ENCODE assay signal across 12 cellular contexts in genomic region chr6:38212579-38212978, GRCh38.
DNase-seq lines count a peak whose midpoint lies in the region; ATAC-seq and TF ChIP-seq lines count a peak whose summit lies in the region.
"Had no signal": no experiment of that assay in that cellular context is flagged by ENCODE, and none has a peak within 500 bp of the region (broad histone marks: within the 10 kb centered on the region; RNA-seq: fewer than 3 reads in every experiment).

No MANE protein-coding gene starts in this region.

- no peak overlapping the region for H3K4me3 Mint-ChIP-seq in nephron
- H3K4me3 Mint-ChIP-seq in stimulated activated naive CD8-positive, alpha-beta T cell treated with anti-CD3 and anti-CD28 coated beads, Interleukin-15, amount 100 ng/mL, for 72 hours = no peak overlapping the region

- H3K27me3 Mint-ChIP-seq in nephron (ENCODE audit: low read depth) = no peaks in the 10 kb centered on the region
- no peaks in the 10 kb centered on the region for H3K27me3 Mint-ChIP-seq in stimulated activated naive CD8-positive, alpha-beta T cell treated with anti-CD3 and anti-CD28 coated beads, Interleukin-15, amount 100 ng/mL, for 72 hours

- peak overlapping the region; percentile 25 for H3K4me3 ChIP-seq in coronary artery
- H3K4me3 ChIP-seq: SJSA1 had no signal

- no peaks in the 10 kb centered on the region for H3K9me3 Mint-ChIP-seq in nephron
- no peaks in the 10 kb centered on the region for H3K9me3 Mint-ChIP-seq in stimulated activated naive CD8-positive, alpha-beta T cell treated with anti-CD3 and anti-CD28 coated beads, Interleukin-15, amount 100 ng/mL, for 72 hours

- DNase-seq in DMS153 (lab: John Stamatoyannopoulos, UW) = peak; percentile 91
- DNase-seq in NCI-H2107 treated with DMSO at 0.1 percent for 48 hours (lab: John Stamatoyannopoulos, UW; ENCODE audit: unreplicated experiment) = peak; percentile 91
- no peak for DNase-seq in coronary artery (ENCODE audit: low spot score)
- DNase-seq in stimulated activated naive CD8-positive, alpha-beta T cell treated with anti-CD3 and anti-CD28 coated beads, Interleukin-15, amount 100 ng/mL, for 72 hours = no peak
- DNase-seq in Kasumi-1 (lab: John Stamatoyannopoulos, UW) = no peak
- DNase-seq in putamen (ENCODE audit: low spot score) = no peak
- no peak for DNase-seq in MV-4-11 (lab: John Stamatoyannopoulos, UW)
- DNase-seq: KBM-7; stimulated activated CD4-positive, alpha-beta T cell treated with anti-CD3 and anti-CD28 coated beads, Interleukin-2, amount 100 ng/mL, for 48 hours had no signal

- H3K27ac Mint-ChIP-seq in nephron = peak overlapping the region; percentile 25 to 70 (median 44)
- no peak overlapping the region for H3K27ac Mint-ChIP-seq in stimulated activated naive CD8-positive, alpha-beta T cell treated with anti-CD3 and anti-CD28 coated beads, Interleukin-15, amount 100 ng/mL, for 72 hours

- H3K36me3 Mint-ChIP-seq in nephron (ENCODE audit: low read depth) = no peaks in the 10 kb centered on the region

- TF ChIP-seq CTCF in coronary artery (IDR thresholded peaks at IDR 0.05) = no peak
- no peak for TF ChIP-seq CTCF in nephron (IDR thresholded peaks at IDR 0.05; ENCODE audit: unreplicated experiment in 3 of 3)

- no peak for ATAC-seq in stimulated activated naive CD8-positive, alpha-beta T cell treated with anti-CD3 and anti-CD28 coated beads, Interleukin-15, amount 100 ng/mL, for 72 hours
- ATAC-seq: HCT116 had no signal

- peaks cover 63% of the 10 kb centered on the region for H3K4me1 Mint-ChIP-seq in nephron
- H3K4me1 Mint-ChIP-seq in stimulated activated naive CD8-positive, alpha-beta T cell treated with anti-CD3 and anti-CD28 coated beads, Interleukin-15, amount 100 ng/mL, for 72 hours = peaks cover 17% of the 10 kb centered on the region

- H3K27ac ChIP-seq in coronary artery = peak overlapping the region; percentile 77 to 81
- H3K27ac ChIP-seq: SJSA1 had no signal

Comparison
In these comparisons a context has a peak if more than half of its experiments do, and no peak if none do; other contexts are left out.
1. DNase-seq: peak in DMS153 (single experiment) and NCI-H2107 treated with DMSO at 0.1 percent for 48 hours (single experiment); none in coronary artery (single experiment), stimulated activated naive CD8-positive, alpha-beta T cell treated with anti-CD3 and anti-CD28 coated beads, Interleukin-15, amount 100 ng/mL, for 72 hours (0 of 2), Kasumi-1 (0 of 2), putamen (single experiment) and MV-4-11 (single experiment).
2. H3K27ac Mint-ChIP-seq: peak in nephron (3 of 3); none in stimulated activated naive CD8-positive, alpha-beta T cell treated with anti-CD3 and anti-CD28 coated beads, Interleukin-15, amount 100 ng/mL, for 72 hours (0 of 2).